Comparison of ENCODE assay signal across 13 cellular contexts in the genomic region with DNA sequence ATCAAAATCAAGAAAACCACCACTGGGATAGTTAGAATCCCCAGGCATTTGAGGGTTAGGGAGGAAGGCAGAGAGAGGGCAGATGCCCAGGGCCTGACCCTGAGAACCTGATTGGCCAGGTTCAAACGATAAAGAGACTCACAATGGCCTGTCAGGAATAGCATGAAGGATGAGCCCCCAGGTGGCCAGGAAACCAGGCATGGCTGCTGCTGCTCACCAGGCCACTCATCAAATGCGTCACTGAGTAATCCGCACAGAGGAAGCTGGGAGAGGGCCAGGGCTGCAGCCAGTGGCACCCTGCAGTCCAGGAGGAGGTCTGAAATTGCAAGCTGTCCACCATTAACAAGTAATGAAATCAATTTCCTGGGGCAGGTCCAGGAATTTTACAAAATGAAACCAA.
DNase-seq lines count a peak whose midpoint lies in the region; ATAC-seq and TF ChIP-seq lines count a peak whose summit lies in the region.
"Had no signal": no experiment of that assay in that cellular context is flagged by ENCODE, and none has a peak within 500 bp of the region (broad histone marks: within the 10 kb centered on the region; RNA-seq: fewer than 3 reads in every experiment).

No MANE protein-coding gene starts in this region.

- H3K4me1 ChIP-seq in NT2/D1 (ENCODE audit: insufficient read depth, insufficient read length) (no peaks in the 10 kb centered on the region), ectodermal cell (ENCODE audit: control insufficient read depth, insufficient read depth, low read length) (peaks cover 12% of the 10 kb centered on the region)
- H3K4me1 ChIP-seq: ascending aorta, esophagus squamous epithelium had no signal

- H3K9me3 ChIP-seq in NT2/D1 (ENCODE audit: insufficient read depth, low read length) (no peaks in the 10 kb centered on the region), ectodermal cell (ENCODE audit: control insufficient read depth, low read length) (no peaks in the 10 kb centered on the region)
- H3K9me3 ChIP-seq: ascending aorta, esophagus squamous epithelium had no signal

- H3K27ac ChIP-seq in ectodermal cell (ENCODE audit: insufficient read depth, low read depth, low read length, poor library complexity, severe bottlenecking), result peak overlapping the region; percentile 67
- H3K27ac ChIP-seq: ascending aorta, esophagus squamous epithelium had no signal

- H3K9ac ChIP-seq in NT2/D1 (ENCODE audit: insufficient read length, low read depth), result no peak overlapping the region

- H3K4me3 ChIP-seq in NT2/D1 (ENCODE audit: insufficient read length, low read depth) (no peak overlapping the region), ectodermal cell (ENCODE audit: insufficient read depth, low read depth, low read length) (no peak overlapping the region)
- H3K4me3 ChIP-seq: ascending aorta, esophagus squamous epithelium had no signal

- peak; percentile 2 for DNase-seq in NCI-H2196 (lab: John Stamatoyannopoulos, UW; ENCODE audit: unreplicated experiment)
- DNase-seq in NCI-H2196 treated with DMSO at 0.1 percent for 48 hours (lab: John Stamatoyannopoulos, UW; ENCODE audit: unreplicated experiment), result no peak
- DNase-seq in NT2/D1 (ENCODE audit: low read depth, low spot score), result peak; percentile 28
- DNase-seq in retina, result peak; percentile 62
- no peak for DNase-seq in T-helper 2 cell
- DNase-seq in GM13976 (ENCODE audit: low spot score), result no peak
- DNase-seq: esophagus squamous epithelium, occipital lobe had no signal

- no peak for ATAC-seq in HG03045 (IDR thresholded peaks at IDR 0.05; ENCODE audit: unreplicated experiment)
- ATAC-seq: left lobe of liver; stimulated activated memory B cell treated with anti-CD40 and anti-IgM and Interleukin-4, amounts not matched to agents 10 μg/mL and 1 μg/mL and 100 μg/mL, for 72 hours had no signal

- no peak for TF ChIP-seq CTCF in GM13976 (IDR thresholded peaks at IDR 0.05; ENCODE audit: borderline replicate concordance, control extremely low read depth, extremely low read depth, insufficient read depth, missing control alignments)

- H3K27me3 ChIP-seq in NT2/D1 (ENCODE audit: insufficient read depth, insufficient read length) (no peaks in the 10 kb centered on the region), ectodermal cell (ENCODE audit: control insufficient read depth, insufficient read depth, low read length, poor library complexity, severe bottlenecking) (no peaks in the 10 kb centered on the region)
- H3K27me3 ChIP-seq: ascending aorta, esophagus squamous epithelium had no signal

- in situ Hi-C loops in GM13976 (cut with MboI; ENCODE audit: low sequenced_read_pairs, unreplicated experiment), result no loop called here

- H3K36me3 ChIP-seq in NT2/D1 (ENCODE audit: insufficient read depth, insufficient read length, low read length) (no peaks in the 10 kb centered on the region), ectodermal cell (ENCODE audit: control insufficient read depth, insufficient read depth, low read length) (no peaks in the 10 kb centered on the region)
- H3K36me3 ChIP-seq: ascending aorta had no signal

- 8 to 12% methylated on average over 3 of the region's 3 CpGs for WGBS in ectodermal cell, 2 experiments

Comparison
In these comparisons a context has a peak if more than half of its experiments do, and no peak if none do; other contexts are left out.
1. DNase-seq: peak in NCI-H2196 (single experiment), NT2/D1 (single experiment) and retina (single experiment); none in NCI-H2196 treated with DMSO at 0.1 percent for 48 hours (single experiment), T-helper 2 cell (0 of 5) and GM13976 (single experiment).